ENCODE assay signal across 29 cellular contexts in genomic region chr1:188462837-188463236, GRCh38.
"Had no signal": no experiment of that assay in that cellular context is flagged by ENCODE, and none has a peak within 500 bp of the region (broad histone marks: within the 10 kb centered on the region; RNA-seq: fewer than 3 reads in every experiment).

No MANE protein-coding gene starts in this region.

- DNase-seq: activated CD4-positive, alpha-beta memory T cell treated with anti-CD3 and anti-CD28 coated beads for 36 hours; activated CD4-positive, alpha-beta T cell treated with anti-CD3 and anti-CD28 coated beads for 36 hours; activated CD4-positive, alpha-beta T cell treated with anti-CD3 and anti-CD28 coated beads, Interleukin-2, amount 10 ng/mL, durations not matched to agents 24 days and 14 days; activated CD4-positive, CD25-positive, alpha-beta regulatory T cell; activated CD4-positive, CD25-positive, alpha-beta regulatory T cell treated with anti-CD3 and anti-CD28 coated beads, Interleukin-2, amount 50 U/mL, for 72 hours; activated CD8-positive, alpha-beta memory T cell treated with anti-CD3 and anti-CD28 coated beads, Interleukin-2, amount 10 ng/mL, durations not matched to agents 7 days and 5 days; activated CD8-positive, alpha-beta memory T cell treated with anti-CD3 and anti-CD28 coated beads, Interleukin-2, amount 50 U/mL, for 4 hours; activated CD8-positive, alpha-beta T cell treated with anti-CD3 and anti-CD28 coated beads, Interleukin-2, amount 10 ng/mL, durations not matched to agents 7 days and 5 days; activated effector memory CD4-positive, alpha-beta T cell treated with anti-CD3 and anti-CD28 coated beads, Interleukin-2, amount 50 U/mL, for 16 hours; activated naive CD4-positive, alpha-beta T cell treated with anti-CD3 and anti-CD28 coated beads for 36 hours; activated naive CD8-positive, alpha-beta T cell treated with anti-CD3 and anti-CD28 coated beads for 36 hours; activated naive CD8-positive, alpha-beta T cell treated with anti-CD3 and anti-CD28 coated beads, Interleukin-2, amount 50 U/mL, for 24 hours; activated T-cell treated with anti-CD3 and anti-CD28 coated beads, Interleukin-2, amount 50 U/mL, for 1 hour; activated T-cell treated with anti-CD3 and anti-CD28 coated beads, Interleukin-2, amount 50 U/mL, for 48 hours; central memory CD4-positive, alpha-beta T cell; cerebellar nuclear complex; colonic mucosa; dorsolateral prefrontal cortex; effector memory CD4-positive, alpha-beta T cell; endodermal cell; foreskin keratinocyte; gastrocnemius medialis; glutamatergic neuron; heart left ventricle; T-helper 2 cell had no signal

- H3K27ac ChIP-seq: ascending aorta, breast epithelium, cardiac muscle cell, colonic mucosa, dorsolateral prefrontal cortex, foreskin keratinocyte, gastrocnemius medialis, heart left ventricle had no signal

- H3K4me3 ChIP-seq: ascending aorta, breast epithelium, cardiac muscle cell, colonic mucosa, dorsolateral prefrontal cortex, gastrocnemius medialis, heart left ventricle had no signal

- H3K36me3 ChIP-seq: ascending aorta, breast epithelium, cardiac muscle cell, colonic mucosa, gastrocnemius medialis, heart left ventricle had no signal

- H3K27me3 ChIP-seq: ascending aorta, breast epithelium, cardiac muscle cell, colonic mucosa, dorsolateral prefrontal cortex, foreskin keratinocyte, gastrocnemius medialis, heart left ventricle had no signal

- H3K9me3 ChIP-seq: ascending aorta, breast epithelium, colonic mucosa, gastrocnemius medialis, heart left ventricle had no signal

- ATAC-seq: activated CD4-positive, alpha-beta T cell treated with anti-CD3 and anti-CD28 coated beads for 36 hours; activated CD8-positive, alpha-beta memory T cell treated with anti-CD3 and anti-CD28 coated beads, Interleukin-2, amount 10 ng/mL, durations not matched to agents 7 days and 5 days; activated CD8-positive, alpha-beta T cell treated with anti-CD3 and anti-CD28 coated beads, Interleukin-2, amount 10 ng/mL, durations not matched to agents 7 days and 5 days; activated naive CD8-positive, alpha-beta T cell treated with anti-CD3 and anti-CD28 coated beads, Interleukin-2, amount 50 U/mL, for 24 hours; esophagus mucosa; foreskin keratinocyte; gastrocnemius medialis; heart left ventricle had no signal

- H3K4me1 ChIP-seq: ascending aorta, breast epithelium, colonic mucosa, foreskin keratinocyte, gastrocnemius medialis, heart left ventricle had no signal
